In genomic region chr9:20941177-20941690, GRCh38 we compare ENCODE assay signal across 9 cellular contexts.
A peak's percentile ranks its signal among the peaks of the same experiment; 100 is the strongest.
DNase-seq lines count a peak whose midpoint lies in the region; ATAC-seq and TF ChIP-seq lines count a peak whose summit lies in the region.
"Had no signal": no experiment of that assay in that cellular context is flagged by ENCODE, and none has a peak within 500 bp of the region (broad histone marks: within the 10 kb centered on the region; RNA-seq: fewer than 3 reads in every experiment).

No MANE protein-coding gene starts in this region.

- no peaks in the 10 kb centered on the region for H3K27me3 Mint-ChIP-seq in CD4-positive, CD25-positive, alpha-beta regulatory T cell

- no peaks in the 10 kb centered on the region for H3K9me3 ChIP-seq in CD4-positive, CD25-positive, alpha-beta regulatory T cell (ENCODE audit: control insufficient read depth in 2 of 2, low read length in 2 of 2)
- no peaks in the 10 kb centered on the region for H3K9me3 ChIP-seq in lung (ENCODE audit: control insufficient read depth in 2 of 2, insufficient read depth in 1 of 2, low read length in 1 of 2)

- H3K36me3 ChIP-seq in CD4-positive, CD25-positive, alpha-beta regulatory T cell (ENCODE audit: control insufficient read depth, insufficient read depth, low read length), result no peaks in the 10 kb centered on the region
- H3K36me3 ChIP-seq in lung (ENCODE audit: control insufficient read depth in 2 of 2, insufficient read depth in 2 of 2, low read length in 2 of 2), result peaks cover 0 to 4% of the 10 kb centered on the region in 2 donors

- DNase-seq in CD4-positive, CD25-positive, alpha-beta regulatory T cell, result peak; percentile 27 to 82 (median 68)
- DNase-seq in NCI-H2227 treated with DMSO at 0.1 percent for 48 hours (lab: John Stamatoyannopoulos, UW), result peak; percentile 50
- peak; percentile 47 to 56 for DNase-seq in activated CD4-positive, alpha-beta T cell treated with anti-CD3 and anti-CD28 coated beads for 4 hours
- DNase-seq in dedifferentiated amniotic fluid mesenchymal stem cell (ENCODE audit: extremely low spot score), result peak; percentile 80
- DNase-seq in lung (ENCODE audit: low spot score), result peak; percentile 32
- peak; percentile 4 to 16 for DNase-seq in stimulated activated CD8-positive, alpha-beta memory T cell treated with anti-CD3 and anti-CD28 coated beads, Interleukin-4, amount 100 ng/mL, for 1 hour (ENCODE audit: low read depth in 2 of 2, low spot score in 1 of 2)

- peaks cover 0 to 8% (median 4%) of the 10 kb centered on the region in 4 donors for H3K4me1 Mint-ChIP-seq in CD4-positive, CD25-positive, alpha-beta regulatory T cell

- peak overlapping the region in 1 of 3 donors; percentile 18 for H3K27ac Mint-ChIP-seq in CD4-positive, CD25-positive, alpha-beta regulatory T cell

- H3K4me3 ChIP-seq in CD4-positive, CD25-positive, alpha-beta regulatory T cell (ENCODE audit: low read depth, low read length), result no peak overlapping the region
- H3K4me3 ChIP-seq in lung, result no peak overlapping the region
- H3K4me3 ChIP-seq: K562 had no signal

- TF ChIP-seq CTCF in lung (IDR thresholded peaks at IDR 0.05; ENCODE audit: control extremely low read depth, extremely low read depth), result peak; percentile 68

- H3K27ac ChIP-seq in CD4-positive, CD25-positive, alpha-beta regulatory T cell (ENCODE audit: insufficient read depth, low read length, poor library complexity, severe bottlenecking), result no peak overlapping the region
- no peak overlapping the region for H3K27ac ChIP-seq in lung (ENCODE audit: low read depth in 1 of 2, low read length in 1 of 2)

- H3K36me3 Mint-ChIP-seq in CD4-positive, CD25-positive, alpha-beta regulatory T cell, result peaks cover 16% of the 10 kb centered on the region

- ATAC-seq in CD4-positive, CD25-positive, alpha-beta regulatory T cell (ENCODE audit: low read depth in 2 of 2), result peak; percentile 88 to 96
- ATAC-seq in GM19328 (IDR thresholded peaks at IDR 0.05; ENCODE audit: unreplicated experiment) (peak; percentile 94), HG03354 (IDR thresholded peaks at IDR 0.05; ENCODE audit: poor library complexity, severe bottlenecking, unreplicated experiment) (peak; percentile 98), lung (ENCODE audit: insufficient read depth, low FRiP score) (peak; percentile 82)
- ATAC-seq: K562 had no signal

- no peaks in the 10 kb centered on the region for H3K9me3 Mint-ChIP-seq in CD4-positive, CD25-positive, alpha-beta regulatory T cell

- H3K4me3 Mint-ChIP-seq in CD4-positive, CD25-positive, alpha-beta regulatory T cell, result no peak overlapping the region

- WGBS in lung, 2 donors, result 7 to 13% methylated on average over 7 of the region's 7 CpGs

- no peaks in the 10 kb centered on the region for H3K4me1 ChIP-seq in CD4-positive, CD25-positive, alpha-beta regulatory T cell (ENCODE audit: control insufficient read depth, insufficient read depth, low read length, poor library complexity, severe bottlenecking)
- H3K4me1 ChIP-seq in lung (ENCODE audit: control insufficient read depth in 2 of 2, insufficient read depth in 2 of 2, low read length in 2 of 2), result no peaks in the 10 kb centered on the region

- no peaks in the 10 kb centered on the region for H3K27me3 ChIP-seq in CD4-positive, CD25-positive, alpha-beta regulatory T cell (ENCODE audit: control insufficient read depth, insufficient read depth, low read length)
- no peaks in the 10 kb centered on the region for H3K27me3 ChIP-seq in lung (ENCODE audit: control insufficient read depth, insufficient read depth)

Comparison
In these comparisons a context has a peak if more than half of its experiments do, and no peak if none do; other contexts are left out.
1. DNase-seq: peak in every context shown above with its lines; median percentile 80 in dedifferentiated amniotic fluid mesenchymal stem cell; 68 in CD4-positive, CD25-positive, alpha-beta regulatory T cell; 52 in activated CD4-positive, alpha-beta T cell treated with anti-CD3 and anti-CD28 coated beads for 4 hours; 50 in NCI-H2227 treated with DMSO at 0.1 percent for 48 hours; 32 in lung; 10 in stimulated activated CD8-positive, alpha-beta memory T cell treated with anti-CD3 and anti-CD28 coated beads, Interleukin-4, amount 100 ng/mL, for 1 hour.